ENCODE assay signal across 17 cellular contexts in the genomic region with DNA sequence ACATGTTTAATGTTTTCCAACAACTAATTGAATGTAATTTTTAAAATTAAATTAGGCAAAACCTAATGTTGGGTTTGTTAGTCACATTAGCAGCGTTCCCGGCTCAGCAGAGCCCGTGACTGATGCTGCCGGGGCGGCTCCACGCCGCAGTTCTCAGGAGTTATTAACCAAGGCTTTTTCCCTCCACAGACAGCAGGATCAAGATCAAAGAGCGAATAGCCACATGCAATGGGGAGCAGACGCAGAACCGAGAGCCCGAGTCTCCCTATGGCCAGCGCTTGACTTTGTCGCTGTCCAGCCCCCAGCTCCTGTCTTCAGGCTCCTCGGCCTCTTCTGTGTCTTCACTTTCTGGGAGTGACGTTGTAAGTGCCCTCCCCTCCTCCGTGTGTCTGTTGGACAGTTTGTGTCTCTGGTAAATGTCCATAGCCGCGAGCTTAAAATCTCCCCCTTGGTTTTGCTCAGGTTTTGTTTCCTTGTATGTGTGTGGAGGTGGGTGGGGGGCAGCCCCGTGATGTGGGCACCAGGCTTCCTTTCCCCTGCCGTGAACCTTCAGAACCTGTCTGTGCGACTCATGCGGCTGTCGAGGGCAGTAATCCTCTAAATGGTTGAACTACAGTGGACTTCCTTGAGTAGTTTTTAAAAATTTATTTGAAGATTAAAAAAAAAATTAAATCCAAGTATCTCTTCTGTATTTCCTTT. TPM values are rescaled to one million over a fixed set of nuclear protein-coding genes. Genes with fewer than 3 reads are reported as not detected.
DNase-seq lines count a peak whose midpoint lies in the region; ATAC-seq and TF ChIP-seq lines count a peak whose summit lies in the region.
"Had no signal": no experiment of that assay in that cellular context is flagged by ENCODE, and none has a peak within 500 bp of the region (broad histone marks: within the 10 kb centered on the region; RNA-seq: fewer than 3 reads in every experiment).

No MANE protein-coding gene starts in this region.

- in situ Hi-C loops in GM23248 (cut with MboI) (no loop called here), HAP-1 (cut with MboI; ENCODE audit: low sequenced_read_pairs) (loop anchor here (10.0 to 25.0 kb wide), 2 partner anchors 125 to 1112 kb away; a partner anchor contains a TSS)

- no peaks in the 10 kb centered on the region for H3K9me3 ChIP-seq in HEK293 (ENCODE audit: control insufficient read depth, insufficient read depth, low read depth, low read length)
- no peaks in the 10 kb centered on the region for H3K9me3 ChIP-seq in lower lobe of right lung
- H3K9me3 ChIP-seq in GM23248 (ENCODE audit: low read depth): no peaks in the 10 kb centered on the region
- H3K9me3 ChIP-seq in HAP-1: no peaks in the 10 kb centered on the region
- H3K9me3 ChIP-seq: A549, BE2C had no signal

- no peak overlapping the region for H3K4me3 Mint-ChIP-seq in GM23338
- H3K4me3 Mint-ChIP-seq in Calu3 (ENCODE audit: low read depth, unreplicated experiment): no peak overlapping the region
- H3K4me3 Mint-ChIP-seq: CD4-positive, alpha-beta memory T cell had no signal

- 89 to 92% methylated on average over 23 of the region's 23 CpGs for WGBS in GM23248 (ENCODE audit: low coverage in 1 of 2, low lambda C conversion rate in 2 of 2, missing lambda C conversion rate in 2 of 2), 2 experiments

- intact Hi-C loops in lower lobe of right lung (cut with DNase I): no loop called here
- intact Hi-C loops in sciatic nerve (cut with DNase I): no loop called here
- intact Hi-C loops in Calu3 (cut with micrococcal nuclease; ENCODE audit: unreplicated experiment): no loop called here

- peaks cover 4% of the 10 kb centered on the region for H3K27me3 Mint-ChIP-seq in GM23338 (ENCODE audit: insufficient read depth, low read depth, poor library complexity)
- no peaks in the 10 kb centered on the region for H3K27me3 Mint-ChIP-seq in Calu3 (ENCODE audit: unreplicated experiment)
- H3K27me3 Mint-ChIP-seq: CD4-positive, alpha-beta memory T cell had no signal

- H3K36me3 Mint-ChIP-seq in GM23338 (ENCODE audit: low read depth): peaks cover 77% of the 10 kb centered on the region
- H3K36me3 Mint-ChIP-seq in Calu3 (ENCODE audit: insufficient read depth, unreplicated experiment): peaks cover 64% of the 10 kb centered on the region

- CTCF ChIA-PET in HEK293 (lab: Yijun Ruan, JAX): interaction anchor here (0.6 to 1.0 kb wide), 6 partner anchors 9 to 1255 kb away, joined by 3 read pairs; no protein-coding TSS in a partner anchor
- CTCF ChIA-PET in Calu3 (lab: Charles Lee): no interaction called here

- TF ChIP-seq CTCF in GM23338 (conservative IDR thresholded peaks at IDR 0.05; ENCODE audit: low read depth in 2 of 2) (no peak), HEK293 (tag by site-specific recombination; IDR thresholded peaks at IDR 0.05) (no peak), lower lobe of right lung (IDR thresholded peaks at IDR 0.05) (no peak), Calu3 (IDR thresholded peaks at IDR 0.05; ENCODE audit: unreplicated experiment) (no peak)

- H3K27ac Mint-ChIP-seq in GM23338 (no peak overlapping the region), Calu3 (ENCODE audit: unreplicated experiment) (no peak overlapping the region)

- H3K36me3 ChIP-seq in GM23338 (ENCODE audit: insufficient read depth) (peaks cover 25% of the 10 kb centered on the region), HEK293 (ENCODE audit: control insufficient read depth in 2 of 2, insufficient read depth in 1 of 2, low read length in 2 of 2) (peaks cover 72 to 98% of the 10 kb centered on the region in 2 experiments), lower lobe of right lung (peaks cover 96% of the 10 kb centered on the region), GM23248 (ENCODE audit: low read depth) (peaks cover 37% of the 10 kb centered on the region), HAP-1 (replicated peaks) (peaks cover 86% of the 10 kb centered on the region)

- H3K4me1 ChIP-seq in GM23338 (ENCODE audit: insufficient read depth): peaks cover 8% of the 10 kb centered on the region
- no peaks in the 10 kb centered on the region for H3K4me1 ChIP-seq in HEK293 (ENCODE audit: control insufficient read depth, insufficient read depth, low read length)
- H3K4me1 ChIP-seq in lower lobe of right lung: no peaks in the 10 kb centered on the region
- H3K4me1 ChIP-seq in GM23248 (ENCODE audit: insufficient read depth): no peaks in the 10 kb centered on the region
- no peaks in the 10 kb centered on the region for H3K4me1 ChIP-seq in HAP-1
- H3K4me1 ChIP-seq: A549, BE2C had no signal

- BruUV-seq in Calu3 (replicated peaks; lab: Mats Ljungman, UMichigan): no TSS peak

- H3K4me3 ChIP-seq in GM23338 (no peak overlapping the region), HEK293 (ENCODE audit: low read depth, low read length) (no peak overlapping the region), lower lobe of right lung (no peak overlapping the region), GM23248 (no peak overlapping the region), HAP-1 (no peak overlapping the region)
- H3K4me3 ChIP-seq: A549 had no signal

- no peaks in the 10 kb centered on the region for H3K9me2 ChIP-seq in GM23338 (ENCODE audit: insufficient read depth)
- H3K9me2 ChIP-seq in GM23248 (ENCODE audit: insufficient read depth): no peaks in the 10 kb centered on the region

- H3K79me2 ChIP-seq in GM23338 (replicated peaks; ENCODE audit: insufficient read depth): peaks cover 30% of the 10 kb centered on the region
- H3K79me2 ChIP-seq in GM23248 (ENCODE audit: insufficient read depth): peaks cover 80% of the 10 kb centered on the region

- DNase-seq in GM23338 (ENCODE audit: low spot score) (no peak), lower lobe of right lung (peak; percentile 26), sciatic nerve (ENCODE audit: low spot score) (peak; percentile 32), Calu3 (no peak), glomerular visceral epithelial cell (ENCODE audit: extremely low spot score) (no peak), GM23248 (no peak), HAP-1 (ENCODE audit: low spot score in 2 of 2) (no peak)
- DNase-seq: BE2C; CD4-positive, alpha-beta memory T cell; DMS153; DMS79 treated with DMSO at 0.1 percent for 48 hours; EL; HCEC 1CT had no signal

- H3K27me3 ChIP-seq in GM23338 (ENCODE audit: insufficient read depth) (no peaks in the 10 kb centered on the region), lower lobe of right lung (ENCODE audit: low read depth) (no peaks in the 10 kb centered on the region), GM23248 (replicated peaks; ENCODE audit: insufficient read depth) (no peaks in the 10 kb centered on the region), HAP-1 (ENCODE audit: low read depth) (no peaks in the 10 kb centered on the region)
- H3K27me3 ChIP-seq: BE2C had no signal

- 0 out of 2 replicates have a peak overlapping the region, but pooled peaks have one; percentile 11 for H3K27ac ChIP-seq in GM23338 (ENCODE audit: low read depth)
- no peak overlapping the region for H3K27ac ChIP-seq in HEK293 (ENCODE audit: extremely low read depth, low read depth, low read length)
- no peak overlapping the region for H3K27ac ChIP-seq in lower lobe of right lung
- H3K27ac ChIP-seq in GM23248: no peak overlapping the region
- H3K27ac ChIP-seq: A549, C4-2B, HL-60 had no signal

- no peak overlapping the region for H3K9ac ChIP-seq in GM23248

- ATAC-seq in GM23338 (no peak), lower lobe of right lung (no peak), sciatic nerve (no peak)
- ATAC-seq: A549 had no signal

- H3K4me1 Mint-ChIP-seq in GM23338 (peaks cover 17% of the 10 kb centered on the region), Calu3 (ENCODE audit: low read depth, unreplicated experiment) (no peaks in the 10 kb centered on the region)

- H3K9me3 Mint-ChIP-seq in GM23338 (no peaks in the 10 kb centered on the region; the same call in 2 of the 3 replicates), Calu3 (ENCODE audit: low read depth, unreplicated experiment) (no peaks in the 10 kb centered on the region)
- H3K9me3 Mint-ChIP-seq: CD4-positive, alpha-beta memory T cell had no signal

- H3F3A ChIP-seq in GM23338 (replicated peaks; ENCODE audit: low read depth) (no peaks in the 10 kb centered on the region), GM23248 (ENCODE audit: insufficient read depth) (0 out of 2 replicates have a peak, but pooled peaks cover 7% of the 10 kb centered on the region)

- H4K20me1 ChIP-seq in GM23338 (replicated peaks; ENCODE audit: insufficient read depth) (peaks cover 15% of the 10 kb centered on the region), GM23248 (ENCODE audit: insufficient read depth) (peaks cover 8% of the 10 kb centered on the region; the same call in 1 of the 2 replicates)

- H3K4me2 ChIP-seq in GM23338 (no peak overlapping the region), GM23248 (ENCODE audit: unreplicated experiment) (no peak overlapping the region)
- H3K4me2 ChIP-seq: A549 had no signal

- H2AFZ ChIP-seq in GM23338 (no peak overlapping the region), GM23248 (no peak overlapping the region)

- POLR2A ChIA-PET in HEK293 (lab: Yijun Ruan, JAX): no interaction called here

RNA-seq across cellular contexts. Expression of a gene that starts 37.1 kb away (rescaled TPM):
- total RNA-seq in GM23338 (2014; rRNA removed; shearing (Covaris generic)): 20.2 and 24.0 TPM in 2 replicates
- polyA plus RNA-seq in GM23338 (2016; fragmentation: Nextera tagmentation; extraction: Ambion mirVana) (5.2 and 5.3 TPM in 2 replicates), GM23248 (2016; fragmentation: Nextera tagmentation; extraction: Ambion mirVana) (2.0 and 3.0 TPM in 2 replicates)
- total RNA-seq in lower lobe of right lung (24.1 TPM), sciatic nerve (28.6 TPM), Calu3 (2022) (34.4 and 39.9 TPM in 2 replicates)
- total RNA-seq in GM23248 (2014; rRNA removed; shearing (Covaris generic)): 6.7 and 17.6 TPM in 2 replicates

Comparison
In these comparisons a context has a peak if more than half of its experiments do, and no peak if none do; other contexts are left out.
1. DNase-seq: peak in lower lobe of right lung (single experiment) and sciatic nerve (single experiment); none in GM23338 (single experiment), Calu3 (single experiment), glomerular visceral epithelial cell (single experiment), GM23248 (single experiment) and HAP-1 (0 of 2).